ENCODE assay signal across 9 cellular contexts in genomic region chr5:132473019-132473531, GRCh38. TPM values are rescaled to one million over a fixed set of nuclear protein-coding genes. Genes with fewer than 3 reads are reported as not detected.
A peak's percentile ranks its signal among the peaks of the same experiment; 100 is the strongest.
DNase-seq lines count a peak whose midpoint lies in the region; ATAC-seq and TF ChIP-seq lines count a peak whose summit lies in the region.
"Had no signal": no experiment of that assay in that cellular context is flagged by ENCODE, and none has a peak within 500 bp of the region (broad histone marks: within the 10 kb centered on the region; RNA-seq: fewer than 3 reads in every experiment).

No MANE protein-coding gene starts in this region.

- CTCF ChIA-PET in SK-N-SH (lab: Yijun Ruan, JAX) (interaction anchor here (1.0 to 2.6 kb wide), 3 partner anchors 17 to 62 kb away, joined by 3 to 7 read pairs (median 3); partner anchors contain the start of gene IRF1), A673 (lab: Charles Lee) (no interaction called here)

- peak; percentile 69 for ATAC-seq in GM18907 (IDR thresholded peaks at IDR 0.05; ENCODE audit: unreplicated experiment)
- peak; percentile 44 for ATAC-seq in HG03045 (IDR thresholded peaks at IDR 0.05; ENCODE audit: unreplicated experiment)
- ATAC-seq in mucosa of descending colon = peak; percentile 44

- WGBS in SK-N-SH (ENCODE audit: low lambda C conversion rate) = 94% methylated on average over 8 of the region's 8 CpGs

- BruUV-seq in A673 (replicated peaks; lab: Mats Ljungman, UMichigan) = no TSS peak

- H4K20me1 ChIP-seq in SK-N-SH (ENCODE audit: insufficient read depth) = no peaks in the 10 kb centered on the region

- H3K36me3 ChIP-seq in mucosa of descending colon (ENCODE audit: low read depth) (no peaks in the 10 kb centered on the region), SK-N-SH (replicated peaks in 1 of 2; ENCODE audit: control insufficient read depth in 1 of 2, insufficient read depth in 2 of 2, low read length in 1 of 2) (no peaks in the 10 kb centered on the region), A673 (ENCODE audit: insufficient read depth, low read length, poor library complexity, severe bottlenecking) (no peaks in the 10 kb centered on the region)

- H3K4me2 ChIP-seq in SK-N-SH = no peak overlapping the region

- H3K9ac ChIP-seq in SK-N-SH = no peak overlapping the region

- H3K4me3 ChIP-seq in mucosa of descending colon (no peak overlapping the region), SK-N-SH (ENCODE audit: low read depth in 2 of 2, low read length in 1 of 2) (no peak overlapping the region), A673 (ENCODE audit: low read depth, low read length, poor library complexity, severe bottlenecking) (no peak overlapping the region)

- TF ChIP-seq RAD21 in SK-N-SH (IDR thresholded peaks at IDR 0.05; ENCODE audit: low read length) = no peak

- no peak overlapping the region for H2AFZ ChIP-seq in SK-N-SH (ENCODE audit: low read depth)

- DNase-seq in activated CD4-positive, alpha-beta T cell treated with anti-CD3 and anti-CD28 coated beads, Interleukin-2, amount 50 U/mL, for 1 hour = peak; percentile 83
- peak in 2 of 3 donors; percentile 67 to 89 for DNase-seq in mucosa of descending colon
- DNase-seq in islet precursor cell = no peak
- DNase-seq in SK-N-SH = no peak
- DNase-seq in A673 (ENCODE audit: low spot score) = no peak
- DNase-seq in cerebellum (ENCODE audit: low spot score) = no peak

- H3K27ac ChIP-seq in SK-N-SH (ENCODE audit: low read depth in 2 of 2, low read length in 1 of 2) (no peak overlapping the region), A673 (ENCODE audit: low read depth, low read length, poor library complexity, severe bottlenecking) (no peak overlapping the region)
- H3K27ac ChIP-seq: HL-60 had no signal

- H3K9me2 ChIP-seq in SK-N-SH = no peaks in the 10 kb centered on the region

- intact Hi-C loops in mucosa of descending colon (cut with DNase I, micrococcal nuclease) = no loop called here
- intact Hi-C loops in A673 (cut with micrococcal nuclease; ENCODE audit: unreplicated experiment) = no loop called here

- H3K27me3 ChIP-seq in SK-N-SH (ENCODE audit: insufficient read depth) (no peaks in the 10 kb centered on the region), A673 (replicated peaks; ENCODE audit: insufficient read depth, low read depth, low read length, poor library complexity) (no peaks in the 10 kb centered on the region)

- no peaks in the 10 kb centered on the region for H3K9me3 ChIP-seq in mucosa of descending colon
- no peaks in the 10 kb centered on the region for H3K9me3 ChIP-seq in SK-N-SH
- H3K9me3 ChIP-seq in A673 (ENCODE audit: low read depth, low read length, poor library complexity, severe bottlenecking) = no peaks in the 10 kb centered on the region

- no peaks in the 10 kb centered on the region for H3F3A ChIP-seq in SK-N-SH (replicated peaks; ENCODE audit: insufficient read depth)

- H3K79me2 ChIP-seq in SK-N-SH (ENCODE audit: insufficient read depth) = no peaks in the 10 kb centered on the region

- TF ChIP-seq CTCF in mucosa of descending colon (IDR thresholded peaks at IDR 0.05) = no peak
- TF ChIP-seq CTCF in SK-N-SH (IDR thresholded peaks at IDR 0.05) = no peak
- no peak for TF ChIP-seq CTCF in A673 (conservative IDR thresholded peaks at IDR 0.05; ENCODE audit: low read depth, low read length)

- peaks cover 37% of the 10 kb centered on the region for H3K4me1 ChIP-seq in mucosa of descending colon (ENCODE audit: low read depth)
- H3K4me1 ChIP-seq in SK-N-SH (ENCODE audit: control insufficient read depth in 1 of 2, insufficient read depth in 2 of 2, low read depth in 1 of 2, low read length in 1 of 2) = peaks cover 0 to 44% of the 10 kb centered on the region in 2 experiments; a peak in 2 of 4 replicates
- no peaks in the 10 kb centered on the region for H3K4me1 ChIP-seq in A673 (ENCODE audit: insufficient read depth, low read length, poor library complexity, severe bottlenecking)

- POLR2A ChIA-PET in SK-N-SH (lab: Yijun Ruan, JAX) (no interaction called here), A673 (lab: Charles Lee; ENCODE audit: low non-redundant PET) (no interaction called here)

- TF ChIP-seq EP300 in SK-N-SH (IDR thresholded peaks at IDR 0.05; ENCODE audit: borderline replicate concordance in 1 of 2, low read depth in 1 of 2, low read length in 1 of 2) = no peak

TF ChIP-seq in SK-N-SH, 30 proteins besides CTCF, POLR2A, EP300 and RAD21:
- TF ChIP-seq USF1 (IDR thresholded peaks at IDR 0.05; ENCODE audit: borderline replicate concordance, low read depth) (no peak), REST (IDR thresholded peaks at IDR 0.05; ENCODE audit: low read depth, low read length) (no peak), RCOR1 (IDR thresholded peaks at IDR 0.05; ENCODE audit: low read length) (no peak), NRF1 (IDR thresholded peaks at IDR 0.05; ENCODE audit: low read depth, low read length) (no peak), SIN3A (IDR thresholded peaks at IDR 0.05; ENCODE audit: borderline replicate concordance, low read depth, low read length) (no peak), EZH2phosphoT487 (IDR thresholded peaks at IDR 0.05; ENCODE audit: borderline replicate concordance, low read depth) (no peak), RFX5 (IDR thresholded peaks at IDR 0.05; ENCODE audit: low read length) (no peak), MXI1 (IDR thresholded peaks at IDR 0.05; ENCODE audit: low read depth, low read length) (no peak), FOXM1 (IDR thresholded peaks at IDR 0.05; ENCODE audit: low read depth) (no peak), JUND (IDR thresholded peaks at IDR 0.05) (no peak), YY1 (IDR thresholded peaks at IDR 0.05; ENCODE audit: low read depth) (no peak)

RNA-seq across cellular contexts. Expression of gene IRF1, which starts 17.5 kb away (rescaled TPM):
- 100 to 1,000 TPM in 2 of 3 donors, 10 to 100 TPM in 1; 89.4 to 172 (median 143) TPM for total RNA-seq in mucosa of descending colon
- 13.8 and 15.2 TPM in 2 replicates for polyA plus RNA-seq in SK-N-SH (2012; rRNA removed)
- 9.0 and 11.2 TPM in 2 replicates for polyA plus RNA-seq in SK-N-SH (2012; cell fraction: cytosol; rRNA removed)
- polyA plus RNA-seq in SK-N-SH (2012; cell fraction: nucleus; rRNA removed) = 30.4 and 31.8 TPM in 2 replicates
- total RNA-seq in A673 (2021) = 5.7 and 6.9 TPM in 2 replicates
- 2.4 TPM for total RNA-seq in cerebellum

Comparison
In these comparisons a context has a peak if more than half of its experiments do, and no peak if none do; other contexts are left out.
1. DNase-seq: peak in activated CD4-positive, alpha-beta T cell treated with anti-CD3 and anti-CD28 coated beads, Interleukin-2, amount 50 U/mL, for 1 hour (single experiment) and mucosa of descending colon (2 of 3); none in islet precursor cell (single experiment), SK-N-SH (single experiment), A673 (single experiment) and cerebellum (single experiment).
2. RNA of gene IRF1, which starts 17.5 kb away (total RNA-seq): 89.4 to 172 TPM in mucosa of descending colon; 5.7 to 6.9 TPM in A673 and 2.4 TPM in cerebellum (single experiment); every median in the first group is over 10 times any median in the second.
3. Peak in every context shown above with its lines, with median percentiles within 50 percentile points of each other: ATAC-seq.